In the genomic region with DNA sequence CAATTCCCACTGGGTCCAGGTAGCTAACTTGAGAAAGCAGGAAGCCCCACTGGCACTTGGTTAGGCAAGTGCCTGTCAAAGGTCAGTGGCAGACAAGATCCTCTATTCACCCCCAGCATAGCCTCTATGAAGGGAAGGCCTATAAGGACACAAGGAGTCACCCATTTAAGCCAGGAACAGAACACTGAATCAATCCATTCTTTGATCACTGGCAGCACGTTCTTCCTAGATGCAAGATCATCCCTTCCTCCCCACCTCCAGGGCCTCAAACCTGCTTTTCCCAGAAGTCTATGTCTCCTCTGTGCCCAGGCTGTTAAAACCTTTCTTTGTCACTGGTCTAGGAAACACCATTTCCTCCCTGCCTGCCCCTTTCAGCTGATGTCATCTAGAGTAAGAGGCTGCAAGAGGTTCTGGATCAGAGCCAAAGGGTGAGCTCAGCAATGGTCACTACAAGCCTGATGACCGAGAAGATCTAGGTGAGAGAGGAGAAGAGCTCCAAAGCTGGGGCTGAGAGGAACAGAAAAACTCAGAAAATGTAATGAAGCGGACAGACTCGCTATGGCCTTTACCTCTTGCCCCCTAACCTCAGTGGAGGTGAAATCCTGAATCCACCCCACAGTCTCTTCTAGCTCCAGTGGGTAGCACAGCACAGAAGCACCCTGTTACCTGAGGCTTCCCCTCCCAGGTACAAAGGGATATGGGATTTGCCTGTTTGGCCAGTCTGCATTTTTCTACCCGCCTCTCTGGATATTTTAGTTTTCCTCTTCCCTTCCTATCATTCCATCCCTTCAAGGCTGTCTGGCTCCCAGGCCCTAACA, we compare ENCODE assay signal across 8 cellular contexts. TPM values are rescaled to one million over a fixed set of nuclear protein-coding genes. Genes with fewer than 3 reads are reported as not detected.
A peak's percentile ranks its signal among the peaks of the same experiment; 100 is the strongest.
DNase-seq lines count a peak whose midpoint lies in the region; ATAC-seq and TF ChIP-seq lines count a peak whose summit lies in the region.

No MANE protein-coding gene starts in this region.

- BruUV-seq in MCF 10A (replicated peaks; lab: Mats Ljungman, UMichigan), result TSS peak; percentile 47

- peaks cover 39% of the 10 kb centered on the region for H3K4me1 Mint-ChIP-seq in MCF 10A (ENCODE audit: insufficient read depth, unreplicated experiment)
- H3K4me1 Mint-ChIP-seq in stimulated activated effector memory CD8-positive, alpha-beta T cell treated with anti-CD3 and anti-CD28 coated beads, Interleukin-12 subunit alpha, Interleukin-12 subunit beta, amount 100 ng/mL, for 72 hours, result peaks cover 43% of the 10 kb centered on the region

- no peak for ATAC-seq in stimulated activated effector memory CD8-positive, alpha-beta T cell treated with anti-CD3 and anti-CD28 coated beads, Interleukin-12 subunit alpha, Interleukin-12 subunit beta, amount 100 ng/mL, for 72 hours
- no peak for ATAC-seq in HG03045 (IDR thresholded peaks at IDR 0.05; ENCODE audit: unreplicated experiment)

- H3K27me3 Mint-ChIP-seq in MCF 10A (ENCODE audit: insufficient read depth, unreplicated experiment), result no peaks in the 10 kb centered on the region

- peaks cover 31% of the 10 kb centered on the region for H3K36me3 Mint-ChIP-seq in MCF 10A (ENCODE audit: insufficient read depth, unreplicated experiment)
- peaks cover 70% of the 10 kb centered on the region for H3K36me3 Mint-ChIP-seq in stimulated activated effector memory CD8-positive, alpha-beta T cell treated with anti-CD3 and anti-CD28 coated beads, Interleukin-12 subunit alpha, Interleukin-12 subunit beta, amount 100 ng/mL, for 72 hours

- H3K9me3 Mint-ChIP-seq in MCF 10A (ENCODE audit: unreplicated experiment), result no peaks in the 10 kb centered on the region
- no peaks in the 10 kb centered on the region for H3K9me3 Mint-ChIP-seq in stimulated activated effector memory CD8-positive, alpha-beta T cell treated with anti-CD3 and anti-CD28 coated beads, Interleukin-12 subunit alpha, Interleukin-12 subunit beta, amount 100 ng/mL, for 72 hours

- TF ChIP-seq CTCF in GM13977 (IDR thresholded peaks at IDR 0.05; ENCODE audit: extremely low read depth, insufficient read depth, missing control alignments) (no peak), MCF 10A (IDR thresholded peaks at IDR 0.05; ENCODE audit: unreplicated experiment) (no peak)

- DNase-seq in AG08395 (ENCODE audit: low spot score) (peak; percentile 94), GM13977 (ENCODE audit: low spot score) (peak; percentile 44), NOMO-1 treated with DMSO at 0.1 percent for 48 hours (lab: John Stamatoyannopoulos, UW; ENCODE audit: unreplicated experiment) (peak; percentile 10), MCF 10A (ENCODE audit: unreplicated experiment) (peak; percentile 90), kidney glomerular epithelial cell (lab: John Stamatoyannopoulos, UW) (peak; percentile 91)
- DNase-seq in stimulated activated effector memory CD8-positive, alpha-beta T cell treated with anti-CD3 and anti-CD28 coated beads, Interleukin-12 subunit alpha, Interleukin-12 subunit beta, amount 100 ng/mL, for 72 hours (ENCODE audit: low spot score in 2 of 2), result no peak
- no peak for DNase-seq in stimulated activated CD4-positive, alpha-beta T cell treated with anti-CD3 and anti-CD28 coated beads, Interleukin-4, amount 100 ng/mL, for 4 hours

- H3K4me3 Mint-ChIP-seq in MCF 10A (ENCODE audit: unreplicated experiment), result peak overlapping the region; percentile 99
- H3K4me3 Mint-ChIP-seq in stimulated activated effector memory CD8-positive, alpha-beta T cell treated with anti-CD3 and anti-CD28 coated beads, Interleukin-12 subunit alpha, Interleukin-12 subunit beta, amount 100 ng/mL, for 72 hours, result peak overlapping the region; percentile 95

- POLR2A ChIA-PET in MCF 10A (lab: Yijun Ruan, JAX), result interaction anchor here (0.5 to 3.0 kb wide), 16 partner anchors 9 to 1898 kb away, joined by 3 to 13 read pairs (median 4); a partner anchor contains a TSS

- CTCF ChIA-PET in MCF 10A (lab: Yijun Ruan, JAX), result interaction anchor here (0.8 to 1.1 kb wide), 2 partner anchors 19 to 434 kb away, joined by 4 to 5 read pairs; no protein-coding TSS in a partner anchor

- intact Hi-C loops in MCF 10A (cut with micrococcal nuclease), result no loop called here

- in situ Hi-C loops in GM13977 (cut with MboI; ENCODE audit: low pct_unique_long_range_greater_than_20kb, low sequenced_read_pairs, unreplicated experiment), result no loop called here

- peak overlapping the region; percentile 98 for H3K27ac Mint-ChIP-seq in MCF 10A (ENCODE audit: low read depth, unreplicated experiment)
- peak overlapping the region; percentile 98 for H3K27ac Mint-ChIP-seq in stimulated activated effector memory CD8-positive, alpha-beta T cell treated with anti-CD3 and anti-CD28 coated beads, Interleukin-12 subunit alpha, Interleukin-12 subunit beta, amount 100 ng/mL, for 72 hours

RNA-seq across cellular contexts. Expression of a gene that starts 1.8 kb away (rescaled TPM):
- total RNA-seq in MCF 10A (2022), result 277 and 311 TPM in 2 replicates

RNA-seq across cellular contexts. Expression of a gene that starts 8.4 kb away (rescaled TPM):
- total RNA-seq in MCF 10A (2022), result 21.2 and 21.6 TPM in 2 replicates

RNA-seq across cellular contexts. Expression of a gene that starts 17.6 kb away (rescaled TPM):
- not detected in 2 replicates for total RNA-seq in MCF 10A (2022)

RNA-seq across cellular contexts. Expression of a gene that starts 51.2 kb away (rescaled TPM):
- total RNA-seq in MCF 10A (2022), result 34.5 and 36.7 TPM in 2 replicates

RNA-seq across cellular contexts. Expression of a gene that starts 51.4 kb away (rescaled TPM):
- 92.0 and 98.6 TPM in 2 replicates for total RNA-seq in MCF 10A (2022)

Comparison
In these comparisons a context has a peak if more than half of its experiments do, and no peak if none do; other contexts are left out.
1. DNase-seq: peak in AG08395 (single experiment), GM13977 (single experiment), NOMO-1 treated with DMSO at 0.1 percent for 48 hours (single experiment), MCF 10A (single experiment) and kidney glomerular epithelial cell (single experiment); none in stimulated activated effector memory CD8-positive, alpha-beta T cell treated with anti-CD3 and anti-CD28 coated beads, Interleukin-12 subunit alpha, Interleukin-12 subunit beta, amount 100 ng/mL, for 72 hours (0 of 2) and stimulated activated CD4-positive, alpha-beta T cell treated with anti-CD3 and anti-CD28 coated beads, Interleukin-4, amount 100 ng/mL, for 4 hours (0 of 2).